Comparison of ENCODE assay signal across 2 cellular contexts in the genomic region with DNA sequence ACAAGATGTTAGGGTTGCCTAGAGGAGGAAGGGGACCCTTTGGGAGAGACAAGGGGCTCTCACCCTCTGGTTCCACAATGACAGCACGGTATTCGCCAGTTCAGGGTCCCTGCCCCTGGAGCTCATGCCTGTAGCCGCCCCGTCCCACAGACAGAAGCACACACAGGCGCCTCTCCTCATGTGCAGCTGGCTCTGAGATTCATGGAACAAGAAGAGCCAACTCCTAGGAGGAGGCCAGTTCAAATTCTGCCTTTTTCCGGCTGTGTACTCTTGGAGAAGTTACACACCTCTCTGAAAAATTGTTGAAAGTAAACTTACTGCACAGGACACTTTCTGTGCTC.
TF ChIP-seq lines count a peak whose summit lies in the region.

No MANE protein-coding gene starts in this region.

TF ChIP-seq in IMR-90, 13 proteins besides CTCF, POLR2A, EP300 and RAD21:
- TF ChIP-seq MXI1 (IDR thresholded peaks at IDR 0.05; ENCODE audit: borderline replicate concordance, low read depth, low read length) (no peak), CEBPB (IDR thresholded peaks at IDR 0.05; ENCODE audit: low read depth, low read length) (no peak), MAZ (IDR thresholded peaks at IDR 0.05; ENCODE audit: borderline replicate concordance, low read depth, low read length) (no peak), NFE2L2 (IDR thresholded peaks at IDR 0.05; ENCODE audit: low read depth, low read length) (no peak), ELK1 (IDR thresholded peaks at IDR 0.05; ENCODE audit: borderline replicate concordance, low read depth, low read length) (no peak), BHLHE40 (IDR thresholded peaks at IDR 0.05; ENCODE audit: low read depth, low read length) (no peak), RCOR1 (IDR thresholded peaks at IDR 0.05; ENCODE audit: insufficient replicate concordance, low read length) (no peak), CHD1 (IDR thresholded peaks at IDR 0.05; ENCODE audit: low read depth, low read length) (no peak), SMC3 (IDR thresholded peaks at IDR 0.05; ENCODE audit: low read depth, low read length) (no peak)
- TF ChIP-seq, protein P1, sequence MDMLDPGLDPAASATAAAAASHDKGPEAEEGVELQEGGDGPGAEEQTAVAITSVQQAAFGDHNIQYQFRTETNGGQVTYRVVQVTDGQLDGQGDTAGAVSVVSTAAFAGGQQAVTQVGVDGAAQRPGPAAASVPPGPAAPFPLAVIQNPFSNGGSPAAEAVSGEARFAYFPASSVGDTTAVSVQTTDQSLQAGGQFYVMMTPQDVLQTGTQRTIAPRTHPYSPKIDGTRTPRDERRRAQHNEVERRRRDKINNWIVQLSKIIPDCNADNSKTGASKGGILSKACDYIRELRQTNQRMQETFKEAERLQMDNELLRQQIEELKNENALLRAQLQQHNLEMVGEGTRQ (IDR thresholded peaks at IDR 0.05; ENCODE audit: low read depth, low read length), result no peak

TF ChIP-seq in H1, 55 proteins besides CTCF, POLR2A, EP300 and RAD21:
- TF ChIP-seq KDM5A (IDR thresholded peaks at IDR 0.05; ENCODE audit: low read length) (no peak), SP4 (IDR thresholded peaks at IDR 0.05; ENCODE audit: low read length) (no peak), JUN (IDR thresholded peaks at IDR 0.05; ENCODE audit: low read depth, low read length) (no peak), POLR2AphosphoS5 (IDR thresholded peaks at IDR 0.05; ENCODE audit: low read depth, low read length) (no peak), ZNF274 (IDR thresholded peaks at IDR 0.05; ENCODE audit: borderline replicate concordance, extremely low read depth, low read length) (no peak), RFX5 (IDR thresholded peaks at IDR 0.05; ENCODE audit: borderline replicate concordance, low read depth, low read length) (no peak), E2F6 (IDR thresholded peaks at IDR 0.05) (no peak), EGR1 (IDR thresholded peaks at IDR 0.05; ENCODE audit: borderline replicate concordance, low read depth, low read length) (no peak), YY1 (IDR thresholded peaks at IDR 0.05; ENCODE audit: low read depth, low read length) (no peak), SIX5 (IDR thresholded peaks at IDR 0.05; ENCODE audit: low read depth, low read length) (no peak), TBP (IDR thresholded peaks at IDR 0.05; ENCODE audit: low read depth, low read length) (no peak), KDM4A (IDR thresholded peaks at IDR 0.05; ENCODE audit: low read depth, low read length, severe bottlenecking) (no peak), PHF8 (conservative IDR thresholded peaks at IDR 0.05; ENCODE audit: low read depth, low read length) (no peak), RXRA (IDR thresholded peaks at IDR 0.05; ENCODE audit: insufficient read depth, low read depth, low read length) (no peak)
